22 cellular contexts compared by ENCODE assay signal in the genomic region with DNA sequence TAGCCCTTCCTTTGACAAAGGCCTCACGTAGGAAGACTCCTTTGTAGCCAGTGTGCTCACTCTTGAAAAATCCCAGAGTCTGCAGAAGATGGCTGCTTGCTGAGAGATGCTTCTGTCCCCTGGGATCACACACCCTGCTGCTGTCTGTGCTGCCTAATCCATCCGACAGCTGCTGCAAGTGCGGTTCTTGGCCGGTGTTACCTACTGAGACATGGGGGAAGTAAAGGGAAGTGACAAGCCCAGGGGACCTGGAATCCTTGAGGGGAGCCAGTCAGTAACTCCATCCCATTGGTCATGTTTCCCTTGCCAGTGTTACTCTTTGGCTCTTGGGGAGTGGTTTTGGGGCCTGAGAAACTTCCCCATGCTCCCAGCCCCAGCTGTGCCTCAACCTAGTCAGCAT. TPM values are rescaled to one million over a fixed set of nuclear protein-coding genes. Genes with fewer than 3 reads are reported as not detected.
"Had no signal": no experiment of that assay in that cellular context is flagged by ENCODE, and none has a peak within 500 bp of the region (broad histone marks: within the 10 kb centered on the region; RNA-seq: fewer than 3 reads in every experiment).

No MANE protein-coding gene starts in this region.

- H3K27ac ChIP-seq: sigmoid colon, upper lobe of left lung had no signal

- H3K4me3 ChIP-seq: lung, sigmoid colon, upper lobe of left lung had no signal

- H3K4me1 ChIP-seq: sigmoid colon, upper lobe of left lung had no signal

- DNase-seq: activated gamma-delta T cell treated with Interleukin-2 at 50 U/mL for 16 hours; activated T-cell treated with anti-CD3 and anti-CD28 coated beads, Interleukin-2, amount 50 U/mL, for 1 hour; aorta; effector CD4-positive, alpha-beta T cell; foreskin fibroblast; immature natural killer cell; nucleus accumbens; sigmoid colon; stimulated activated CD4-positive, alpha-beta T cell treated with anti-CD3 and anti-CD28 coated beads, Interleukin-4, amount 100 ng/mL, for 1 hour; stimulated activated naive CD8-positive, alpha-beta T cell treated with anti-CD3 and anti-CD28 coated beads, Interleukin-15, Interleukin-2, amounts not matched to agents 100 U/mL and 50 U/mL, for 24 hours; T-helper 1 cell; upper lobe of left lung had no signal

- H3K9me3 ChIP-seq: sigmoid colon, upper lobe of left lung had no signal

- H3K27me3 ChIP-seq: sigmoid colon, upper lobe of left lung had no signal

- ATAC-seq: left lobe of liver; natural killer cell treated with Interleukin-12 subunit alpha and Interleukin-12 subunit beta and Interleukin-15 and Interleukin-18, amount 100 ng/mL, for 72 hours; stimulated activated naive CD8-positive, alpha-beta T cell treated with anti-CD3 and anti-CD28 coated beads, Interleukin-15, Interleukin-2, amounts not matched to agents 100 U/mL and 50 U/mL, for 24 hours; WTC11 had no signal

RNA-seq across cellular contexts. Expression of a gene that starts 8.3 kb away (rescaled TPM):
- total RNA-seq: aorta, cardiac septum, chondrocyte, epithelial cell of proximal tubule, glomerular endothelial cell, kidney epithelial cell, left lobe of liver had no signal
- polyA plus RNA-seq: aorta, fibroblast of lung had no signal
